Comparison of ENCODE assay signal across 22 cellular contexts in the genomic region with DNA sequence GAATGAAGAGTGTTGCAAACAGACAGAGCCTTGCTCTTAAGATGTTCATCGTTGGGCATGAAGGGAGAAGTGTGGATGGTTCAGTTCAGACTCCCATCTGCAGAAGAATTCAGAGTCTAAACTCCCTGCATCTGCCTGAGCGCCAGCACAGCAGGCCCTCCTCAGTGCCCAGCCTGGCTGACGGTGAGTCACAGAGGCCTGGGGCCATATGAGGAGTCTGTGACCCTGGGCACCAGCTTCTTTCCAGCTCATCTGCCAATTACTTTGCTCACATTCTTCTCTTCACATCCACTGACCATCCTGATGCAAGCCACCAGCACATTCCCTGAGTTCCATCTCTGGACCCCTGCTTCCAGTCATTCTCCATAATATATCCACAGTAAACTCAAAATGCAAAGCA.
A peak's percentile ranks its signal among the peaks of the same experiment; 100 is the strongest.
DNase-seq lines count a peak whose midpoint lies in the region; FAIRE-seq lines count a peak whose summit lies in the region.
"Had no signal": no experiment of that assay in that cellular context is flagged by ENCODE, and none has a peak within 500 bp of the region (broad histone marks: within the 10 kb centered on the region; RNA-seq: fewer than 3 reads in every experiment).

No MANE protein-coding gene starts in this region.

- peak; percentile 16 for FAIRE-seq in HTR-8/SVneo (lab: Jason Lieb, UNC)

- no peaks in the 10 kb centered on the region for H3K4me1 ChIP-seq in adipocyte (ENCODE audit: control insufficient read depth, insufficient read depth, low read length)
- H3K4me1 ChIP-seq: colonic mucosa, gastroesophageal sphincter, left lung, vagina had no signal

- no peak overlapping the region for H3K4me3 ChIP-seq in adipocyte (ENCODE audit: low read length)
- H3K4me3 ChIP-seq: colonic mucosa, gastroesophageal sphincter, left lung, vagina had no signal

- H3K36me3 ChIP-seq in adipocyte (ENCODE audit: control insufficient read depth, insufficient read depth, low read length, severe bottlenecking) = no peaks in the 10 kb centered on the region
- H3K36me3 ChIP-seq: colonic mucosa, gastroesophageal sphincter, left lung, vagina had no signal

- DNase-seq in Daoy (ENCODE audit: low read depth) (peak; percentile 70), HTR-8/SVneo (ENCODE audit: insufficient read length, low spot score) (peak; percentile 26), adipocyte (ENCODE audit: low read depth) (peak; percentile 55), kidney tubule cell (ENCODE audit: low spot score) (peak; percentile 37), hepatic stellate cell (ENCODE audit: low spot score) (no peak), CD1c-positive myeloid dendritic cell (ENCODE audit: extremely low spot score) (no peak), NCI-H1105 (lab: John Stamatoyannopoulos, UW) (no peak)
- no peak for DNase-seq in activated CD4-positive, CD25-positive, alpha-beta regulatory T cell (lab: John Stamatoyannopoulos, UW)
- DNase-seq: activated CD8-positive, alpha-beta memory T cell treated with anti-CD3 and anti-CD28 coated beads, Interleukin-2, amount 10 ng/mL, durations not matched to agents 7 days and 5 days; activated T-cell treated with anti-CD3 and anti-CD28 coated beads, Interleukin-2, amount 50 U/mL, for 48 hours; colonic mucosa; DMS153; GF-D8; hypothalamus; immature natural killer cell; Karpas-422; left lung; naive thymus-derived CD4-positive, alpha-beta T cell; NCI-H446 treated with DMSO at 0.1 percent for 48 hours; stimulated activated naive CD8-positive, alpha-beta T cell treated with anti-CD3 and anti-CD28 coated beads, Interleukin-15, amount 100 ng/mL, for 72 hours had no signal

- H3K9ac ChIP-seq in adipocyte (ENCODE audit: low read length) = no peak overlapping the region

- H3K9me3 ChIP-seq in adipocyte (ENCODE audit: control insufficient read depth, low read length) = no peaks in the 10 kb centered on the region
- H3K9me3 ChIP-seq: colonic mucosa, gastroesophageal sphincter, left lung, vagina had no signal

- H3K27me3 ChIP-seq in adipocyte (replicated peaks; ENCODE audit: control insufficient read depth, insufficient read depth, low read length) = peaks cover 2% of the 10 kb centered on the region
- H3K27me3 ChIP-seq: colonic mucosa, left lung, vagina had no signal

Comparison
In these comparisons a context has a peak if more than half of its experiments do, and no peak if none do; other contexts are left out.
1. DNase-seq: peak in Daoy (single experiment), HTR-8/SVneo (single experiment), adipocyte (single experiment) and kidney tubule cell (single experiment); none in hepatic stellate cell (single experiment), activated CD4-positive, CD25-positive, alpha-beta regulatory T cell (0 of 4), CD1c-positive myeloid dendritic cell (single experiment) and NCI-H1105 (single experiment).